In the genomic region with DNA sequence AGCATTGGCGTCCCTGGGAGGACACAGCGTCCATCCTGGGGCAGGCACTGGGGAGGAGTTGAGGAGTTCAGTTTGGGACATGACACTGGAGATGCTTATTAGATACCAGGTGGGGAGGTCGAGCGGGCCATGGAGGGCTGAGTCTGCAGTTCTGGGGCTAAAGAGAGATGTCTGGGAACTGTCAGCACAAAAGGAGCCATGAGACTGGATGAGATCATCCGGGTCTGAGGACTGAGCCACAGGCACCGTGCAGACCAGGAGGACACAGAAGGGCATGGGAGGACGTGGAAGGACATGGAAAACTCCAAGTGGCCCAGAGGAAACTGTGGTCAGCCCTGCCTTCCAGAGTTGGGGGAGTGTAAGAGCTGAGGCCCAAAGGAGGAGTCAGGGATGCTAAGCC, we compare ENCODE assay signal across 13 cellular contexts.
DNase-seq lines count a peak whose midpoint lies in the region; ATAC-seq and TF ChIP-seq lines count a peak whose summit lies in the region.
"Had no signal": no experiment of that assay in that cellular context is flagged by ENCODE, and none has a peak within 500 bp of the region (broad histone marks: within the 10 kb centered on the region; RNA-seq: fewer than 3 reads in every experiment).

No MANE protein-coding gene starts in this region.

- peaks cover 14 to 28% of the 10 kb centered on the region in 2 experiments for H3K79me1 ChIP-seq in IMR-90 (ENCODE audit: low read depth in 1 of 2, low read length in 2 of 2)

- peaks cover 5% of the 10 kb centered on the region for H3K4me1 Mint-ChIP-seq in endothelial cell (ENCODE audit: unreplicated experiment)

- no peaks in the 10 kb centered on the region for H4K20me1 ChIP-seq in IMR-90 (ENCODE audit: insufficient read depth, low read length)

- H2BK20ac ChIP-seq in IMR-90 (ENCODE audit: low read depth, low read length): peak overlapping the region; percentile 25; the same call in 1 of the 2 replicates

- 96% methylated on average over 4 of the region's 7 CpGs; no CpG with 5 or more reads in 1 of the 2 experiments for WGBS in IMR-90 (ENCODE audit: extremely low coverage in 2 of 2, insufficient read length in 1 of 2), 2 experiments
- 61% methylated on average over 7 of the region's 7 CpGs for WGBS in prostate gland

- H3K27me3 ChIP-seq in IMR-90 (ENCODE audit: control insufficient read depth, insufficient read depth, low read length) (no peaks in the 10 kb centered on the region), prostate gland (replicated peaks; ENCODE audit: insufficient read depth) (no peaks in the 10 kb centered on the region)

- no peak overlapping the region for H3K18ac ChIP-seq in IMR-90 (ENCODE audit: low read depth, low read length)

- H3K4me3 ChIP-seq in IMR-90 (ENCODE audit: insufficient read depth, low read depth, low read length) (no peak overlapping the region), prostate gland (no peak overlapping the region)
- H3K4me3 ChIP-seq: K562 had no signal

- no peak overlapping the region for H3K14ac ChIP-seq in IMR-90 (replicated peaks; ENCODE audit: low read depth, low read length)

- H3K9ac ChIP-seq in IMR-90 (ENCODE audit: low read depth, low read length): no peak overlapping the region

- BruUV-seq in IMR-90 (replicated peaks; lab: Mats Ljungman, UMichigan): no TSS peak

- H2BK5ac ChIP-seq in IMR-90 (ENCODE audit: low read depth, low read length, poor library complexity, severe bottlenecking): peak overlapping the region; percentile 3

- peaks cover 43% of the 10 kb centered on the region; the same call in 1 of the 2 replicates for H3K36me3 ChIP-seq in IMR-90 (ENCODE audit: control insufficient read depth, insufficient read depth, low read length)
- H3K36me3 ChIP-seq in prostate gland: no peaks in the 10 kb centered on the region

- H3K27ac Mint-ChIP-seq in endothelial cell (ENCODE audit: unreplicated experiment): peak overlapping the region; percentile 41

- no peak overlapping the region for H3K56ac ChIP-seq in IMR-90 (ENCODE audit: extremely low read depth, insufficient read depth, low read length)

- H3K9me3 Mint-ChIP-seq in endothelial cell (ENCODE audit: unreplicated experiment): no peaks in the 10 kb centered on the region

- H2BK120ac ChIP-seq in IMR-90 (ENCODE audit: low read depth, low read length): peak overlapping the region; percentile 18

- no peak for TF ChIP-seq RAD21 in IMR-90 (IDR thresholded peaks at IDR 0.05; ENCODE audit: low read length)

- TF ChIP-seq POLR2A in IMR-90 (IDR thresholded peaks at IDR 0.05; ENCODE audit: low read depth, low read length) (no peak), prostate gland (IDR thresholded peaks at IDR 0.05) (no peak)

- H3K4ac ChIP-seq in IMR-90 (ENCODE audit: low read depth, low read length): peak overlapping the region; percentile 40; the same call in 1 of the 2 replicates

- H3K4me2 ChIP-seq in IMR-90 (ENCODE audit: low read depth, low read length): no peak overlapping the region

- H4K8ac ChIP-seq in IMR-90 (ENCODE audit: low read depth in 2 of 2, low read length in 2 of 2): no peak overlapping the region; a peak in 1 of 4 replicates

- dilution Hi-C loops in IMR-90 (cut with HindIII; ENCODE audit: low sequenced_read_pairs, unreplicated experiment): no loop called here

- H4K91ac ChIP-seq in IMR-90 (ENCODE audit: insufficient read depth, low read depth, low read length): peak overlapping the region; percentile 38; the same call in 1 of the 2 replicates

- CTCF ChIA-PET in IMR-90 (lab: Yijun Ruan, JAX): no interaction called here

- POLR2A ChIA-PET in IMR-90 (lab: Charles Lee; ENCODE audit: unreplicated experiment): no interaction called here

- H3K4me3 Mint-ChIP-seq in endothelial cell (ENCODE audit: unreplicated experiment): peak overlapping the region; percentile 65

- no peak overlapping the region; the same call in 2 of the 3 replicates for H2BK15ac ChIP-seq in IMR-90 (ENCODE audit: low read depth, low read length)

- peak; percentile 49 for DNase-seq in CD1c-positive myeloid dendritic cell (ENCODE audit: extremely low spot score)
- DNase-seq in IMR-90: no peak
- no peak for DNase-seq in endothelial cell (ENCODE audit: low spot score)
- DNase-seq in prostate gland (ENCODE audit: low spot score): no peak
- DNase-seq in effector CD4-positive, alpha-beta T cell: no peak
- no peak for DNase-seq in NCI-H69 (lab: John Stamatoyannopoulos, UW)
- DNase-seq in NOMO-1 treated with dmso at 0.1 percent for 144 hours (lab: John Stamatoyannopoulos, UW; ENCODE audit: unreplicated experiment): no peak
- DNase-seq: activated CD8-positive, alpha-beta memory T cell treated with anti-CD3 and anti-CD28 coated beads for 24 hours; NCI-H1417 treated with DMSO at 0.1 percent for 48 hours; stimulated activated CD4-positive, alpha-beta T cell treated with anti-CD3 and anti-CD28 coated beads, Interleukin-1b, Interleukin-23, amount 100 ng/mL, for 48 hours had no signal

- no peak for ATAC-seq in IMR-90 (ENCODE audit: low read depth)
- no peak for ATAC-seq in GM21529 (IDR thresholded peaks at IDR 0.05; ENCODE audit: unreplicated experiment)
- ATAC-seq: K562, Panc1 had no signal

- peak overlapping the region; percentile 84 for H2AK5ac ChIP-seq in IMR-90 (ENCODE audit: low read depth, low read length)

- intact Hi-C loops in IMR-90 (cut with micrococcal nuclease) (no loop called here), prostate gland (cut with DNase I) (no loop called here)

- no peaks in the 10 kb centered on the region for H3K4me1 ChIP-seq in IMR-90 (ENCODE audit: control insufficient read depth, insufficient read depth, low read length)
- H3K4me1 ChIP-seq in prostate gland (replicated peaks): peaks cover 5% of the 10 kb centered on the region

- H4K5ac ChIP-seq in IMR-90 (ENCODE audit: low read depth, low read length): no peak overlapping the region

- no peak overlapping the region for H2AK9ac ChIP-seq in IMR-90 (replicated peaks; ENCODE audit: low read depth, low read length, poor library complexity)

- peaks cover 28% of the 10 kb centered on the region for H3K9me1 ChIP-seq in IMR-90 (ENCODE audit: insufficient read depth, low read length)

- no peak for TF ChIP-seq CTCF in IMR-90 (conservative IDR thresholded peaks at IDR 0.05; ENCODE audit: low read depth, low read length)
- no peak for TF ChIP-seq CTCF in endothelial cell (IDR thresholded peaks at IDR 0.05; ENCODE audit: unreplicated experiment)
- TF ChIP-seq CTCF in prostate gland (IDR thresholded peaks at IDR 0.05): no peak

- in situ Hi-C loops in IMR-90 (cut with MboI; ENCODE audit: low sequenced_read_pairs): no loop called here

- H3K23ac ChIP-seq in IMR-90 (ENCODE audit: low read depth, low read length): no peak overlapping the region

- H3K9me3 ChIP-seq in IMR-90 (ENCODE audit: control insufficient read depth, insufficient read depth, low read length) (no peaks in the 10 kb centered on the region), prostate gland (no peaks in the 10 kb centered on the region)

- H3K27me3 Mint-ChIP-seq in endothelial cell (ENCODE audit: unreplicated experiment): peaks cover 10% of the 10 kb centered on the region

- peaks cover 44% of the 10 kb centered on the region for H3K36me3 Mint-ChIP-seq in endothelial cell (ENCODE audit: low read depth, unreplicated experiment)

- H2AFZ ChIP-seq in IMR-90 (replicated peaks; ENCODE audit: low read length, poor library complexity): peak overlapping the region; percentile 26

- H3K27ac ChIP-seq in IMR-90 (ENCODE audit: insufficient read depth, low read length): no peak overlapping the region
- peak overlapping the region; percentile 26 to 27 for H3K27ac ChIP-seq in prostate gland

TF ChIP-seq in IMR-90, 13 proteins besides CTCF, POLR2A, EP300 and RAD21:
- TF ChIP-seq RFX5 (IDR thresholded peaks at IDR 0.05; ENCODE audit: low read depth, low read length): no peak
- TF ChIP-seq NFE2L2 (IDR thresholded peaks at IDR 0.05; ENCODE audit: low read depth, low read length): no peak
- no peak for TF ChIP-seq FOS (IDR thresholded peaks at IDR 0.05; ENCODE audit: low read depth, low read length)
- no peak for TF ChIP-seq MAFK (IDR thresholded peaks at IDR 0.05; ENCODE audit: low read depth, low read length)
- no peak for TF ChIP-seq MAZ (IDR thresholded peaks at IDR 0.05; ENCODE audit: borderline replicate concordance, low read depth, low read length)
- TF ChIP-seq CHD1 (IDR thresholded peaks at IDR 0.05; ENCODE audit: low read depth, low read length): no peak
- TF ChIP-seq RCOR1 (IDR thresholded peaks at IDR 0.05; ENCODE audit: insufficient replicate concordance, low read length): no peak
- no peak for TF ChIP-seq MXI1 (IDR thresholded peaks at IDR 0.05; ENCODE audit: borderline replicate concordance, low read depth, low read length)
- no peak for TF ChIP-seq SMC3 (IDR thresholded peaks at IDR 0.05; ENCODE audit: low read depth, low read length)
- no peak for TF ChIP-seq ELK1 (IDR thresholded peaks at IDR 0.05; ENCODE audit: borderline replicate concordance, low read depth, low read length)
- no peak for TF ChIP-seq BHLHE40 (IDR thresholded peaks at IDR 0.05; ENCODE audit: low read depth, low read length)
